ENCODE assay signal across 10 cellular contexts in the genomic region with DNA sequence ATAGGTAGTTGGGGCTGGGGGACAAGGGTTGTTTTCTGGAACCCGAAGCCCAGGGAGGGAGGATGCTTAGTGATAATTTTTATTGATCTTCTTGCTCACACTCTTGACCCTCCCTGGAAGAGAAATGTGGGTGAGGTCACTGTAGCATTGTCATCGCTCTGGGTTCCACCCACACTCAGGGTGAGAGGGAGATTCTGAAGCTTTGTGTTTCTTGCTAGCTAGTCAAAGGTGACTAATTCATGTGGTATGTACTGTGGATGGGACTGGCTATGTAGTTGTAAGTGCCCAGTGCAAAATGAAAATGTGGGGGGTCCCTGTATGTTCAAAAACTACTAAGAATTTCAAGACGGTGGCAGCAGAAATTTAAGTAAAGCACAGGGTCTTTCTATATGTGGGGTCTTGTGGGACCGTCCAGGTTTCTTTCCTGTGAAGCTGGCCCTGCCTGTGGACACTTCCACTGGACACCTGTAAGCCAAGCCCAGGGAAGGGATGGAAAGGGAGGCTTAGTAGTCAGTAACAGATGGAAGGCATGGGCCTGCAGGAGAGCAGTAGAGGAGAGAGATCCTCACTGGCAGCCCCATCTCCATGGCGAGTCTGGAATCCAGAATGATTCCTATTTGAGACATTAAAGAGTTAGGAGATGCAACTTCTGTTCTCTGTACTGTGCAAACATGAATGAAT. TPM values are rescaled to one million over a fixed set of nuclear protein-coding genes. Genes with fewer than 3 reads are reported as not detected.
DNase-seq lines count a peak whose midpoint lies in the region; ATAC-seq, FAIRE-seq and TF ChIP-seq lines count a peak whose summit lies in the region.
"Had no signal": no experiment of that assay in that cellular context is flagged by ENCODE, and none has a peak within 500 bp of the region (broad histone marks: within the 10 kb centered on the region; RNA-seq: fewer than 3 reads in every experiment).

No MANE protein-coding gene starts in this region.

- TF ChIP-seq RAD21 in K562 (CRISPR knock-in tag; conservative IDR thresholded peaks at IDR 0.05 in 1 of 2, IDR thresholded peaks at IDR 0.05 in 1 of 2) = no peak

- WGBS in K562 (ENCODE audit: insufficient coverage, low coverage, missing lambda C conversion rate) = 0% methylated on average over 5 of the region's 5 CpGs
- 47 to 52% methylated on average over 5 of the region's 5 CpGs for WGBS in aorta, 2 donors

- H3K4me3 ChIP-seq in AG09309 (ENCODE audit: control insufficient read depth, low read depth, low read length) (no peak overlapping the region), K562 (no peak overlapping the region), aorta (ENCODE audit: low read length in 2 of 2) (no peak overlapping the region)
- H3K4me3 ChIP-seq: thyroid gland had no signal

- no peak for TF ChIP-seq POLR2A in K562 (conservative IDR thresholded peaks at IDR 0.05)

- H3K27ac ChIP-seq in K562 (ENCODE audit: extremely low read depth, low read depth, low read length) (no peak overlapping the region), aorta (ENCODE audit: low read depth in 1 of 2, low read length in 2 of 2) (no peak overlapping the region)
- H3K27ac ChIP-seq: thyroid gland had no signal

- in situ Hi-C loops in K562 (cut with MboI) = loop anchor here (25.0 kb wide), 1 partner anchor 703 kb away; no protein-coding TSS in a partner anchor

- CTCF ChIA-PET in K562 (lab: Yijun Ruan, JAX; ENCODE audit: low intra/inter-chr PET ratio) = no interaction called here

- intact Hi-C loops in K562 (cut with micrococcal nuclease) = no loop called here
- intact Hi-C loops in aorta (cut with DNase I) = no loop called here

- no peak overlapping the region for H2AFZ ChIP-seq in K562 (ENCODE audit: low read depth, low read length)

- H3K9ac ChIP-seq in K562 (ENCODE audit: insufficient read depth in 1 of 2, low read depth in 2 of 2, low read length in 2 of 2) = no peak overlapping the region

- H3K4me1 ChIP-seq in K562 (replicated peaks in 1 of 2; ENCODE audit: control insufficient read depth in 2 of 2, insufficient read depth in 2 of 2, low read length in 2 of 2) (no peaks in the 10 kb centered on the region), aorta (ENCODE audit: control insufficient read depth in 1 of 2, insufficient read depth in 2 of 2, low read length in 2 of 2) (no peaks in the 10 kb centered on the region)

- H3K36me3 ChIP-seq in K562 (ENCODE audit: control insufficient read depth, insufficient read depth, low read length) (no peaks in the 10 kb centered on the region), aorta (ENCODE audit: control insufficient read depth in 1 of 2, insufficient read depth in 2 of 2, low read length in 1 of 2) (no peaks in the 10 kb centered on the region)
- H3K36me3 ChIP-seq: thyroid gland had no signal

- no peaks in the 10 kb centered on the region for H4K20me1 ChIP-seq in K562 (replicated peaks; ENCODE audit: control insufficient read depth, insufficient read depth, low read length)

- H3K4me2 ChIP-seq in K562 (ENCODE audit: insufficient read depth, low read length) = no peak overlapping the region

- POLR2A ChIA-PET in K562 (lab: Yijun Ruan, JAX) = interaction anchor here (0.6 kb wide), 1 partner anchor 13 kb away, joined by 3 read pairs; no protein-coding TSS in a partner anchor

- ATAC-seq in K562 = peak; percentile 50
- ATAC-seq in aorta (ENCODE audit: low FRiP score) = no peak
- no peak for ATAC-seq in GM18868 (IDR thresholded peaks at IDR 0.05; ENCODE audit: unreplicated experiment)
- ATAC-seq in left lobe of liver = no peak

- no peaks in the 10 kb centered on the region for H3K79me2 ChIP-seq in K562 (ENCODE audit: control insufficient read depth, insufficient read depth, low read length)

- no peak for TF ChIP-seq CTCF in AG09309 (IDR thresholded peaks at IDR 0.05; ENCODE audit: control insufficient read depth, insufficient read depth, low read depth, low read length, missing control alignments)
- no peak for TF ChIP-seq CTCF in K562 (IDR thresholded peaks at IDR 0.05 in 2 of 3, conservative IDR thresholded peaks at IDR 0.05 in 1 of 3; ENCODE audit: insufficient read depth in 2 of 3, low read depth in 1 of 3, low read length in 3 of 3)

- H3K9me3 ChIP-seq in K562 (replicated peaks; ENCODE audit: control insufficient read depth, insufficient read depth, low read depth, low read length) (peaks cover 5% of the 10 kb centered on the region), aorta (ENCODE audit: control insufficient read depth, low read length) (peaks cover 2% of the 10 kb centered on the region)
- H3K9me3 ChIP-seq: thyroid gland had no signal

- DNase-seq in AG09309 (ENCODE audit: low read depth) (peak; percentile 72), HS-5 (ENCODE audit: low read depth) (peak; percentile 93), K562 (ENCODE audit: extremely low read depth in 1 of 4, low spot score in 3 of 4) (peak in 1 of 4 experiments; percentile 12), kidney glomerular epithelial cell (lab: John Stamatoyannopoulos, UW) (peak; percentile 92), aorta (no peak), midbrain (lab: John Stamatoyannopoulos, UW) (no peak), left lobe of liver (ENCODE audit: low spot score) (no peak)
- DNase-seq: left cardiac atrium had no signal

- H3K27me3 ChIP-seq in K562 (ENCODE audit: control insufficient read depth in 2 of 2, insufficient read depth in 2 of 2, low read length in 2 of 2) (peaks cover 28 to 38% of the 10 kb centered on the region in 2 experiments), aorta (ENCODE audit: control insufficient read depth in 1 of 2, insufficient read depth in 2 of 2, low read length in 1 of 2) (peaks cover 0 to 5% of the 10 kb centered on the region in 2 donors)
- H3K27me3 ChIP-seq: thyroid gland had no signal

- FAIRE-seq in K562 (lab: Jason Lieb, UNC) = no peak

- no peak for TF ChIP-seq EP300 in K562 (IDR thresholded peaks at IDR 0.05; ENCODE audit: low read length)

- BruUV-seq in K562 (replicated peaks; lab: Mats Ljungman, UMichigan) = no TSS peak

- no peaks in the 10 kb centered on the region for H3K9me1 ChIP-seq in K562 (ENCODE audit: control insufficient read depth, insufficient read depth, low read length)

TF ChIP-seq in K562, 482 proteins besides CTCF, POLR2A, EP300 and RAD21 (continues in another document):
- 0 out of 2 replicates have a peak, but pooled peaks have one; percentile 6 for TF ChIP-seq JUND (IDR thresholded peaks at IDR 0.05; ENCODE audit: borderline replicate concordance, low read depth, low read length)
- no peak for TF ChIP-seq JUND (tag; IDR thresholded peaks at IDR 0.05; ENCODE audit: borderline replicate concordance, low read depth, low read length)
- TF ChIP-seq, protein P1, sequence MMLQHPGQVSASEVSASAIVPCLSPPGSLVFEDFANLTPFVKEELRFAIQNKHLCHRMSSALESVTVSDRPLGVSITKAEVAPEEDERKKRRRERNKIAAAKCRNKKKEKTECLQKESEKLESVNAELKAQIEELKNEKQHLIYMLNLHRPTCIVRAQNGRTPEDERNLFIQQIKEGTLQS (IDR thresholded peaks at IDR 0.05) = peak; percentile 17; the same call in 1 of the 2 replicates
- TF ChIP-seq, protein P1 (CRISPR knock-in tag; conservative IDR thresholded peaks at IDR 0.05) = no peak
- no peak for TF ChIP-seq RCOR1 (IDR thresholded peaks at IDR 0.05; ENCODE audit: borderline replicate concordance in 1 of 2, low read depth in 2 of 2, low read length in 2 of 2)

RNA-seq across cellular contexts. Expression of a gene that starts 35.0 kb away (rescaled TPM):
- 34.6 and 59.5 TPM in 2 replicates for total RNA-seq in K562 (2011; cell fraction: chromatin; rRNA removed; ENCODE audit: low replicate concordance)
- 27.5 and 32.0 TPM in 2 replicates for total RNA-seq in K562 (2011; cell fraction: nucleolus; rRNA removed)
- 53.5 and 77.3 TPM in 2 replicates for total RNA-seq in K562 (2011; cell fraction: nucleoplasm; rRNA removed)
- 61.1 and 63.2 TPM in 2 replicates for total RNA-seq in K562 (2014; rRNA removed)
- 101 and 110 TPM in 2 replicates for total RNA-seq in K562 (2014; rRNA removed; fragmentation: Illumina TruSeq; extraction: Trizol)
- total RNA-seq in K562 (2015; rRNA removed; fragmentation: Illumina TruSeq; extraction: Trizol) = 82.8 and 87.0 TPM in 2 replicates
- 87.8 and 95.2 TPM in 2 replicates for total RNA-seq in K562 (2021)
- 83.7 and 128 TPM in 2 replicates for polyA plus RNA-seq in K562 (2011; rRNA removed)
- 34.8 and 62.7 TPM in 2 replicates for polyA plus RNA-seq in K562 (2011; cell fraction: cytosol; rRNA removed)
- 22.7 and 26.1 TPM in 2 replicates for polyA plus RNA-seq in K562 (2011; cell fraction: nucleus; rRNA removed)
- polyA plus RNA-seq in K562 (2012) = 56.1 and 70.2 TPM in 2 replicates
- polyA plus RNA-seq in K562 (2014; fragmentation: Illumina TruSeq; extraction: Trizol) = 74.5 and 79.4 TPM in 2 replicates
- 100 to 1,000 TPM; 142 to 152 TPM for polyA plus RNA-seq in K562 (2014; fragmentation: Nextera tagmentation; extraction: Ambion mirVana)
- polyA plus RNA-seq in K562 (2014; rRNA removed) = 75.3 and 80.2 TPM in 2 replicates
- polyA minus RNA-seq in K562 (2011; rRNA and poly(A)+ RNA removed) = 63.4 and 80.3 TPM in 2 replicates
- 63.1 and 65.4 TPM in 2 replicates for polyA minus RNA-seq in K562 (2011; cell fraction: cytosol; rRNA and poly(A)+ RNA removed)
- 26.1 and 35.9 TPM in 2 replicates for polyA minus RNA-seq in K562 (2011; cell fraction: nucleus; rRNA and poly(A)+ RNA removed)
- 10 to 100 TPM; 37.5 to 37.7 TPM for total RNA-seq in aorta
- polyA plus RNA-seq in aorta = 10 to 100 TPM; 24.4 to 27.2 TPM
- 24.0 TPM for total RNA-seq in left lobe of liver

RNA-seq across cellular contexts. Expression of a gene that starts 53.7 kb away (rescaled TPM):
- total RNA-seq in K562 (2011; cell fraction: chromatin; rRNA removed; ENCODE audit: low replicate concordance) = 40.5 and 65.8 TPM in 2 replicates
- 24.2 and 27.4 TPM in 2 replicates for total RNA-seq in K562 (2011; cell fraction: nucleolus; rRNA removed)
- 31.9 and 45.0 TPM in 2 replicates for total RNA-seq in K562 (2011; cell fraction: nucleoplasm; rRNA removed)
- total RNA-seq in K562 (2014; rRNA removed) (114 and 123 TPM in 2 replicates), K562 (2014; rRNA removed; fragmentation: Illumina TruSeq; extraction: Trizol) (183 and 218 TPM in 2 replicates), K562 (2015; rRNA removed; fragmentation: Illumina TruSeq; extraction: Trizol) (227 and 257 TPM in 2 replicates), K562 (2021) (126 and 136 TPM in 2 replicates), aorta (10 to 100 TPM; 33.8 to 35.0 TPM), left lobe of liver (13.2 TPM)
- polyA plus RNA-seq in K562 (2011; rRNA removed) (39.6 and 60.2 TPM in 2 replicates), K562 (2014; fragmentation: Illumina TruSeq; extraction: Trizol) (237 and 426 TPM in 2 replicates), K562 (2014; fragmentation: Nextera tagmentation; extraction: Ambion mirVana) (100 to 1,000 TPM; 191 to 223 TPM), K562 (2014; rRNA removed) (92.9 and 137 TPM in 2 replicates), aorta (10 to 100 TPM; 22.1 to 32.8 TPM)
- 11.3 and 24.4 TPM in 2 replicates for polyA plus RNA-seq in K562 (2011; cell fraction: cytosol; rRNA removed)
- 16.2 and 19.6 TPM in 2 replicates for polyA plus RNA-seq in K562 (2011; cell fraction: nucleus; rRNA removed)
- polyA plus RNA-seq in K562 (2012) = 60.1 and 72.9 TPM in 2 replicates
- polyA minus RNA-seq in K562 (2011; rRNA and poly(A)+ RNA removed) = 33.5 and 35.2 TPM in 2 replicates
- polyA minus RNA-seq in K562 (2011; cell fraction: cytosol; rRNA and poly(A)+ RNA removed) = 14.6 and 19.8 TPM in 2 replicates
- polyA minus RNA-seq in K562 (2011; cell fraction: nucleus; rRNA and poly(A)+ RNA removed) = 13.3 and 18.7 TPM in 2 replicates

Comparison
In these comparisons a context has a peak if more than half of its experiments do, and no peak if none do; other contexts are left out.
1. DNase-seq: peak in AG09309 (single experiment), HS-5 (single experiment) and kidney glomerular epithelial cell (single experiment); none in aorta (0 of 2), midbrain (single experiment) and left lobe of liver (single experiment).